Comparison of ENCODE assay signal across 17 cellular contexts in the genomic region with DNA sequence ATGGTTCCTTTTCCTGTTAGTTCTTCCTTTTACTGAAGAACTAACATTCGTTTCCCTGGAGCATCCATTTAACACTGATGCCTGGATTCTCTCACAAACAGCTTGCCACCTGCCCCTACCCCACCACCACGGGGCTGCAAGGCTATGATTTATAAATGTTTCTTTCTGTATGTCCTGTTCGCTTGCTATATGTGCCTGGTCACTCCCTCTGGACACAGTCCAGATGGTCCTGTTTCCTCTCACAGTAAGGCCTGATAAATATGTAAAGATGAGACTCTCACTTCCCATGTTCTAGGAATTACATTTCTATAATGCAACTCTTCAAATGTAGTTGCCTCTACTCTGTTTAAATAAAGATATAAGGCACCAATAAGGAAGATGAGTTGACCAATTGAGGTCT.
A peak's percentile ranks its signal among the peaks of the same experiment; 100 is the strongest.
DNase-seq lines count a peak whose midpoint lies in the region; ATAC-seq lines count a peak whose summit lies in the region.
"Had no signal": no experiment of that assay in that cellular context is flagged by ENCODE, and none has a peak within 500 bp of the region (broad histone marks: within the 10 kb centered on the region; RNA-seq: fewer than 3 reads in every experiment).

No MANE protein-coding gene starts in this region.

- H3K36me3 ChIP-seq in BLaER1 (no peaks in the 10 kb centered on the region), iPS-15b (ENCODE audit: control insufficient read depth, insufficient read depth, low read length) (no peaks in the 10 kb centered on the region)
- H3K36me3 ChIP-seq: MG63, Peyer's patch had no signal

- peaks cover 5% of the 10 kb centered on the region for H3K27me3 Mint-ChIP-seq in activated T-helper 1 cell treated with anti-CD3 and anti-CD28 coated beads, Interleukin-12 subunit alpha, Interleukin-12 subunit beta, Interleukin-2, Interleukin-4 antibody, amounts not matched to agents 30 ng/mL and 10 ng/mL and 1 ng/mL, durations not matched to agents 14 hours and 24 hours and 36 hours (ENCODE audit: insufficient read depth)
- H3K27me3 Mint-ChIP-seq: CD4-positive, alpha-beta T cell had no signal

- H3K9me3 ChIP-seq in BLaER1 (peaks cover 4% of the 10 kb centered on the region; the same call in 1 of the 2 replicates), iPS-15b (ENCODE audit: control insufficient read depth, insufficient read depth, low read length) (no peaks in the 10 kb centered on the region)
- H3K9me3 ChIP-seq: MG63, Peyer's patch had no signal

- no peaks in the 10 kb centered on the region for H4K20me1 ChIP-seq in BLaER1

- DNase-seq in RPMI8226 (peak; percentile 0), ecto neural progenitor cell (ENCODE audit: low spot score) (peak; percentile 8), Right ventricle myocardium inferior (ENCODE audit: missing footprints) (no peak), GOT3 (lab: John Stamatoyannopoulos, UW) (no peak)
- no peak for DNase-seq in activated T-helper 1 cell treated with anti-CD3 and anti-CD28 coated beads, Interleukin-12 subunit alpha, Interleukin-12 subunit beta, Interleukin-2, Interleukin-4 antibody, amounts not matched to agents 30 ng/mL and 10 ng/mL and 1 ng/mL, durations not matched to agents 14 hours and 24 hours and 36 hours (ENCODE audit: low spot score)
- DNase-seq: CD4-positive, alpha-beta T cell; H9; KG1; MG63; NCI-H1105 treated with DMSO at 0.1 percent for 48 hours; NCI-H2029; NCI-H446 treated with DMSO at 0.1 percent for 48 hours; NCI-H526; Peyer's patch had no signal

- H3K9ac ChIP-seq in BLaER1 (no peak overlapping the region), iPS-15b (ENCODE audit: low read depth, low read length) (no peak overlapping the region)

- no peaks in the 10 kb centered on the region for H3K4me1 Mint-ChIP-seq in activated T-helper 1 cell treated with anti-CD3 and anti-CD28 coated beads, Interleukin-12 subunit alpha, Interleukin-12 subunit beta, Interleukin-2, Interleukin-4 antibody, amounts not matched to agents 30 ng/mL and 10 ng/mL and 1 ng/mL, durations not matched to agents 14 hours and 24 hours and 36 hours (ENCODE audit: low read depth)

- no peaks in the 10 kb centered on the region for H3K36me3 Mint-ChIP-seq in activated T-helper 1 cell treated with anti-CD3 and anti-CD28 coated beads, Interleukin-12 subunit alpha, Interleukin-12 subunit beta, Interleukin-2, Interleukin-4 antibody, amounts not matched to agents 30 ng/mL and 10 ng/mL and 1 ng/mL, durations not matched to agents 14 hours and 24 hours and 36 hours (ENCODE audit: low read depth)

- no peak overlapping the region for H3K27ac Mint-ChIP-seq in activated T-helper 1 cell treated with anti-CD3 and anti-CD28 coated beads, Interleukin-12 subunit alpha, Interleukin-12 subunit beta, Interleukin-2, Interleukin-4 antibody, amounts not matched to agents 30 ng/mL and 10 ng/mL and 1 ng/mL, durations not matched to agents 14 hours and 24 hours and 36 hours
- H3K27ac Mint-ChIP-seq: CD4-positive, alpha-beta T cell; H9 had no signal

- H3K9me3 Mint-ChIP-seq in activated T-helper 1 cell treated with anti-CD3 and anti-CD28 coated beads, Interleukin-12 subunit alpha, Interleukin-12 subunit beta, Interleukin-2, Interleukin-4 antibody, amounts not matched to agents 30 ng/mL and 10 ng/mL and 1 ng/mL, durations not matched to agents 14 hours and 24 hours and 36 hours, result no peaks in the 10 kb centered on the region

- no peak overlapping the region for H3K4me3 Mint-ChIP-seq in activated T-helper 1 cell treated with anti-CD3 and anti-CD28 coated beads, Interleukin-12 subunit alpha, Interleukin-12 subunit beta, Interleukin-2, Interleukin-4 antibody, amounts not matched to agents 30 ng/mL and 10 ng/mL and 1 ng/mL, durations not matched to agents 14 hours and 24 hours and 36 hours
- H3K4me3 Mint-ChIP-seq: CD4-positive, alpha-beta T cell; H9 had no signal

- H3K4me3 ChIP-seq in BLaER1 (no peak overlapping the region), iPS-15b (ENCODE audit: low read depth, low read length) (peak overlapping the region; percentile 18)
- H3K4me3 ChIP-seq: MG63, Peyer's patch had no signal

- no peak overlapping the region for H3K27ac ChIP-seq in BLaER1
- H3K27ac ChIP-seq: Peyer's patch had no signal

- H3K4me2 ChIP-seq in BLaER1, result peak overlapping the region; percentile 51

- H3K4me1 ChIP-seq in BLaER1 (peaks cover 21% of the 10 kb centered on the region), iPS-15b (ENCODE audit: control insufficient read depth, insufficient read depth, low read length) (peaks cover 9% of the 10 kb centered on the region)
- H3K4me1 ChIP-seq: Peyer's patch had no signal

- intact Hi-C loops in Right ventricle myocardium inferior (cut with DNase I), result no loop called here
- intact Hi-C loops in activated T-helper 1 cell treated with anti-CD3 and anti-CD28 coated beads, Interleukin-12 subunit alpha, Interleukin-12 subunit beta, Interleukin-2, Interleukin-4 antibody, amounts not matched to agents 30 ng/mL and 10 ng/mL and 1 ng/mL, durations not matched to agents 14 hours and 24 hours and 36 hours (cut with micrococcal nuclease), result no loop called here

- H3K27me3 ChIP-seq in BLaER1, result no peaks in the 10 kb centered on the region
- H3K27me3 ChIP-seq in iPS-15b (ENCODE audit: control insufficient read depth, insufficient read depth, low read length), result peaks cover 92% of the 10 kb centered on the region
- H3K27me3 ChIP-seq: MG63, Peyer's patch had no signal

- ATAC-seq in Right ventricle myocardium inferior (no peak), GM21367 (IDR thresholded peaks at IDR 0.05; ENCODE audit: unreplicated experiment) (no peak)

Comparison
In these comparisons a context has a peak if more than half of its experiments do, and no peak if none do; other contexts are left out.
1. DNase-seq: peak in RPMI8226 (single experiment) and ecto neural progenitor cell (single experiment); none in Right ventricle myocardium inferior (single experiment), GOT3 (single experiment) and activated T-helper 1 cell treated with anti-CD3 and anti-CD28 coated beads, Interleukin-12 subunit alpha, Interleukin-12 subunit beta, Interleukin-2, Interleukin-4 antibody, amounts not matched to agents 30 ng/mL and 10 ng/mL and 1 ng/mL, durations not matched to agents 14 hours and 24 hours and 36 hours (single experiment).